ENCODE assay signal across 30 cellular contexts in genomic region chr16:50228364-50228868, GRCh38.
"Had no signal": no experiment of that assay in that cellular context is flagged by ENCODE, and none has a peak within 500 bp of the region (broad histone marks: within the 10 kb centered on the region; RNA-seq: fewer than 3 reads in every experiment).

No MANE protein-coding gene starts in this region.

- FAIRE-seq: kidney, pancreas, small intestine had no signal

- H3K27ac Mint-ChIP-seq: activated CD4-positive, alpha-beta memory T cell treated with anti-CD3 and anti-CD28 coated beads, Interleukin-2, amount 10 ng/mL, durations not matched to agents 7 days and 5 days; activated CD4-positive, alpha-beta T cell treated with anti-CD3 and anti-CD28 coated beads, Interleukin-2, amount 10 ng/mL, durations not matched to agents 7 days and 5 days; activated CD8-positive, alpha-beta memory T cell treated with anti-CD3 and anti-CD28 coated beads, Interleukin-2, amount 10 ng/mL, durations not matched to agents 7 days and 5 days; activated naive CD4-positive, alpha-beta T cell treated with anti-CD3 and anti-CD28 coated beads, Interleukin-2, amount 50 U/mL, for 24 hours; activated T-helper 2 cell treated with anti-CD3 and anti-CD28 coated beads, Interferon-gamma antibody, Interleukin-2, Interleukin-4, amounts not matched to agents 10 μg/mL and 5 μg/mL and 100 μg/mL, durations not matched to agents 14 hours and 24 hours and 36 hours; stimulated activated memory B cell treated with anti-CD40 and anti-IgM and Interleukin-4, amounts not matched to agents 10 μg/mL and 1 μg/mL and 100 μg/mL, for 72 hours; WTC11 had no signal

- H3K9me3 ChIP-seq: adrenal gland, body of pancreas, gastrocnemius medialis, pancreas, prostate gland, sigmoid colon, testis, transverse colon had no signal

- H3K27ac ChIP-seq: adrenal gland, body of pancreas, coronary artery, dorsolateral prefrontal cortex, gastrocnemius medialis, pancreas, prostate gland, sigmoid colon, testis, transverse colon had no signal

- H3K27me3 Mint-ChIP-seq: activated CD4-positive, alpha-beta memory T cell treated with anti-CD3 and anti-CD28 coated beads, Interleukin-2, amount 10 ng/mL, durations not matched to agents 7 days and 5 days; activated CD4-positive, alpha-beta T cell treated with anti-CD3 and anti-CD28 coated beads, Interleukin-2, amount 10 ng/mL, durations not matched to agents 7 days and 5 days; activated CD8-positive, alpha-beta memory T cell treated with anti-CD3 and anti-CD28 coated beads, Interleukin-2, amount 10 ng/mL, durations not matched to agents 7 days and 5 days; activated naive CD4-positive, alpha-beta T cell treated with anti-CD3 and anti-CD28 coated beads, Interleukin-2, amount 50 U/mL, for 24 hours; stimulated activated memory B cell treated with anti-CD40 and anti-IgM and Interleukin-4, amounts not matched to agents 10 μg/mL and 1 μg/mL and 100 μg/mL, for 72 hours had no signal

- H3K36me3 ChIP-seq: prostate gland had no signal

- ATAC-seq: activated CD8-positive, alpha-beta memory T cell treated with anti-CD3 and anti-CD28 coated beads, Interleukin-2, amount 10 ng/mL, durations not matched to agents 7 days and 5 days; body of pancreas; gastrocnemius medialis; left colon; pancreas; stimulated activated memory B cell treated with anti-CD40 and anti-IgM and Interleukin-4, amounts not matched to agents 10 μg/mL and 1 μg/mL and 100 μg/mL, for 72 hours; WTC11 had no signal

- DNase-seq: activated CD4-positive, alpha-beta memory T cell treated with anti-CD3 and anti-CD28 coated beads, Interleukin-2, amount 10 ng/mL, durations not matched to agents 7 days and 5 days; activated CD4-positive, alpha-beta T cell treated with anti-CD3 and anti-CD28 coated beads for 1 hour; activated CD4-positive, alpha-beta T cell treated with anti-CD3 and anti-CD28 coated beads, Interleukin-2, amount 10 ng/mL, durations not matched to agents 7 days and 5 days; activated CD8-positive, alpha-beta memory T cell treated with anti-CD3 and anti-CD28 coated beads, Interleukin-2, amount 10 ng/mL, durations not matched to agents 7 days and 5 days; aorta; body of pancreas; cerebellar nuclear complex; dorsolateral prefrontal cortex; effector memory CD4-positive, alpha-beta T cell; gastrocnemius medialis; glutamatergic neuron; hippocampal formation; kidney; left colon; mammary epithelial cell; pancreas; retina; sigmoid colon; small intestine; stimulated activated CD4-positive, alpha-beta T cell treated with anti-CD3 and anti-CD28 coated beads, Interleukin-4, amount 100 ng/mL, for 24 hours; T-helper 2 cell; testis; transverse colon had no signal

- H3K27me3 ChIP-seq: adrenal gland, body of pancreas, dorsolateral prefrontal cortex, gastrocnemius medialis, pancreas, sigmoid colon, testis, transverse colon had no signal

- H3K4me1 Mint-ChIP-seq: activated naive CD4-positive, alpha-beta T cell treated with anti-CD3 and anti-CD28 coated beads, Interleukin-2, amount 50 U/mL, for 24 hours; stimulated activated memory B cell treated with anti-CD40 and anti-IgM and Interleukin-4, amounts not matched to agents 10 μg/mL and 1 μg/mL and 100 μg/mL, for 72 hours; WTC11 had no signal

- H3K4me3 ChIP-seq: adrenal gland, body of pancreas, coronary artery, dorsolateral prefrontal cortex, gastrocnemius medialis, pancreas, prostate gland, sigmoid colon, testis, transverse colon had no signal

- H3K4me3 Mint-ChIP-seq: activated CD4-positive, alpha-beta memory T cell treated with anti-CD3 and anti-CD28 coated beads, Interleukin-2, amount 10 ng/mL, durations not matched to agents 7 days and 5 days; activated CD4-positive, alpha-beta T cell treated with anti-CD3 and anti-CD28 coated beads, Interleukin-2, amount 10 ng/mL, durations not matched to agents 7 days and 5 days; activated CD8-positive, alpha-beta memory T cell treated with anti-CD3 and anti-CD28 coated beads, Interleukin-2, amount 10 ng/mL, durations not matched to agents 7 days and 5 days; activated naive CD4-positive, alpha-beta T cell treated with anti-CD3 and anti-CD28 coated beads, Interleukin-2, amount 50 U/mL, for 24 hours; stimulated activated memory B cell treated with anti-CD40 and anti-IgM and Interleukin-4, amounts not matched to agents 10 μg/mL and 1 μg/mL and 100 μg/mL, for 72 hours; WTC11 had no signal

- H3K4me1 ChIP-seq: adrenal gland, body of pancreas, gastrocnemius medialis, pancreas, prostate gland, testis, transverse colon had no signal

- H3K9me3 Mint-ChIP-seq: activated CD4-positive, alpha-beta memory T cell treated with anti-CD3 and anti-CD28 coated beads, Interleukin-2, amount 10 ng/mL, durations not matched to agents 7 days and 5 days; activated CD4-positive, alpha-beta T cell treated with anti-CD3 and anti-CD28 coated beads, Interleukin-2, amount 10 ng/mL, durations not matched to agents 7 days and 5 days; activated naive CD4-positive, alpha-beta T cell treated with anti-CD3 and anti-CD28 coated beads, Interleukin-2, amount 50 U/mL, for 24 hours; activated T-helper 2 cell treated with anti-CD3 and anti-CD28 coated beads, Interferon-gamma antibody, Interleukin-2, Interleukin-4, amounts not matched to agents 10 μg/mL and 5 μg/mL and 100 μg/mL, durations not matched to agents 14 hours and 24 hours and 36 hours; stimulated activated memory B cell treated with anti-CD40 and anti-IgM and Interleukin-4, amounts not matched to agents 10 μg/mL and 1 μg/mL and 100 μg/mL, for 72 hours; WTC11 had no signal
